ENCODE assay signal across 1 cellular context in genomic region chr11:61488651-61489291, GRCh38.
TF ChIP-seq lines count a peak whose summit lies in the region.

No MANE protein-coding gene starts in this region.

TF ChIP-seq in WTC11, 78 proteins besides CTCF, POLR2A, EP300 and RAD21 (continued from another document):
- TF ChIP-seq ZBTB43 (CRISPR knock-in tag; IDR thresholded peaks at IDR 0.05): no peak
- TF ChIP-seq ZSCAN18 (CRISPR knock-in tag; IDR thresholded peaks at IDR 0.05): no peak
- TF ChIP-seq ETV6 (CRISPR knock-in tag; IDR thresholded peaks at IDR 0.05): peak; percentile 62; the same call in 1 of the 2 replicates
- TF ChIP-seq HMGA2 (CRISPR knock-in tag; IDR thresholded peaks at IDR 0.05): no peak
- TF ChIP-seq MAX (CRISPR knock-in tag; IDR thresholded peaks at IDR 0.05): peak; percentile 41
